14 cellular contexts compared by ENCODE assay signal in the genomic region with DNA sequence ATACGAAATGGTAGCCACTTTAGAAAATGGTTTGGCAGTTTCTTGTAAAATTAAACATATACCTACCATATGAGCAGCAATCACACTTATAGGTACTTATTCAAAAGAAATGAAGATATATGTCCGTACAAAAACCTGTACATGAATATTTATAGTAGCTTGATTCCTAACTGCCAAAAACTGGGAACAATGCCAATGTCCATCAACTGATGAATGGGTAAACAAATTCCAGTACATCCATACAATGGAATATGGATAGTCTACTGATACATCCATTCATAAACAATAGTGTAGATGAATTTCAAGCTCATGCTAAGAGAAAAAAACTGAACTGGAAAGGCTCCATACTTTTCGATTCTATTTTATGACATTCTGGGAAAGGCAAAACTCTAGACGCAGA.
A peak's percentile ranks its signal among the peaks of the same experiment; 100 is the strongest.
DNase-seq lines count a peak whose midpoint lies in the region; TF ChIP-seq lines count a peak whose summit lies in the region.
"Had no signal": no experiment of that assay in that cellular context is flagged by ENCODE, and none has a peak within 500 bp of the region (broad histone marks: within the 10 kb centered on the region; RNA-seq: fewer than 3 reads in every experiment).

No MANE protein-coding gene starts in this region.

- CTCF ChIA-PET in Calu3 (lab: Charles Lee) = no interaction called here

- H3K27me3 Mint-ChIP-seq in Calu3 (ENCODE audit: unreplicated experiment) = no peaks in the 10 kb centered on the region
- H3K27me3 Mint-ChIP-seq: CD4-positive, alpha-beta memory T cell had no signal

- H3K27ac Mint-ChIP-seq in Calu3 (ENCODE audit: unreplicated experiment) = no peak overlapping the region
- H3K27ac Mint-ChIP-seq: CD4-positive, alpha-beta memory T cell; GM23338 had no signal

- BruUV-seq in Calu3 (replicated peaks; lab: Mats Ljungman, UMichigan) = no TSS peak

- H3K9me3 Mint-ChIP-seq in Calu3 (ENCODE audit: low read depth, unreplicated experiment) = no peaks in the 10 kb centered on the region
- H3K9me3 Mint-ChIP-seq: CD4-positive, alpha-beta memory T cell; GM23338 had no signal

- H3K27me3 ChIP-seq in esophagus squamous epithelium = no peaks in the 10 kb centered on the region
- H3K27me3 ChIP-seq: BE2C had no signal

- no peak overlapping the region for H3K27ac ChIP-seq in esophagus squamous epithelium
- H3K27ac ChIP-seq: A549, C4-2B had no signal

- DNase-seq in NCI-H748 (lab: John Stamatoyannopoulos, UW; ENCODE audit: unreplicated experiment) (peak; percentile 24), NCI-H748 treated with DMSO at 0.1 percent for 48 hours (lab: John Stamatoyannopoulos, UW) (no peak), NCI-H2029 (lab: John Stamatoyannopoulos, UW) (peak; percentile 2), dermis blood vessel endothelial cell (peak; percentile 56), Calu3 (no peak), esophagus squamous epithelium (lab: John Stamatoyannopoulos, UW) (no peak)
- DNase-seq: BE2C; CD4-positive, alpha-beta memory T cell; H7; IMR-90 had no signal

- H3K4me3 Mint-ChIP-seq in Calu3 (ENCODE audit: low read depth, unreplicated experiment) = no peak overlapping the region
- H3K4me3 Mint-ChIP-seq: CD4-positive, alpha-beta memory T cell; GM23338 had no signal

- no peaks in the 10 kb centered on the region for H3K4me1 Mint-ChIP-seq in Calu3 (ENCODE audit: low read depth, unreplicated experiment)
- H3K4me1 Mint-ChIP-seq: GM23338 had no signal

- TF ChIP-seq CTCF in Calu3 (IDR thresholded peaks at IDR 0.05; ENCODE audit: unreplicated experiment) (no peak), esophagus squamous epithelium (IDR thresholded peaks at IDR 0.05) (no peak)

- H3K4me3 ChIP-seq in esophagus squamous epithelium = no peak overlapping the region
- H3K4me3 ChIP-seq: A549, GM12878, GM23338 had no signal

- H3K36me3 Mint-ChIP-seq in Calu3 (ENCODE audit: insufficient read depth, unreplicated experiment) = no peaks in the 10 kb centered on the region

- H3K9me3 ChIP-seq in esophagus squamous epithelium = no peaks in the 10 kb centered on the region
- H3K9me3 ChIP-seq: A549, BE2C had no signal

- no peak for TF ChIP-seq POLR2A in esophagus squamous epithelium (IDR thresholded peaks at IDR 0.05)

- H3K4me1 ChIP-seq in esophagus squamous epithelium = no peaks in the 10 kb centered on the region
- H3K4me1 ChIP-seq: A549, BE2C had no signal

- peaks cover 0 to 59% (median 8%) of the 10 kb centered on the region in 3 donors for H3K36me3 ChIP-seq in esophagus squamous epithelium

- 83 to 88% methylated on average over 4 of the region's 4 CpGs for WGBS in esophagus squamous epithelium, 2 donors

- intact Hi-C loops in Calu3 (cut with micrococcal nuclease; ENCODE audit: unreplicated experiment) (no loop called here), esophagus squamous epithelium (cut with DNase I) (no loop called here)

Comparison
In these comparisons a context has a peak if more than half of its experiments do, and no peak if none do; other contexts are left out.
1. DNase-seq: peak in NCI-H748 (single experiment), NCI-H2029 (single experiment) and dermis blood vessel endothelial cell (single experiment); none in NCI-H748 treated with DMSO at 0.1 percent for 48 hours (single experiment), Calu3 (single experiment) and esophagus squamous epithelium (single experiment).